ENCODE assay signal across 10 cellular contexts in the genomic region with DNA sequence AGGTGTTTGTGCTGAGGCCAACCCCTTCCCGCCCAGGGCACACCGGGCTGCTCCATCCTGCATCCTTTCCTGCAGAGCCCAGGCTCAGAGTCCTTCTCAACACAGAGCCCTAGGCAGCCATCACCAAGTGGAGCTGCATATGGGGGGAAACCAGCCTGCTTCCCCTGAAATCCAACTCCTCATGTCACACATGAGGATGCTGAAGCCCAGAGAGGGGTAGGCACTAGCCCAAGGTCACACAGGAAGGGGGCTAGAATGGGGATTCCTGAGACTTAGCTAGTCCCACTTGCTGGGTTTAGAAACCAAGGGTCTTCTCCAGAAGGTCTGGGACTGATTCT. TPM values are rescaled to one million over a fixed set of nuclear protein-coding genes. Genes with fewer than 3 reads are reported as not detected.
A peak's percentile ranks its signal among the peaks of the same experiment; 100 is the strongest.
DNase-seq lines count a peak whose midpoint lies in the region; ATAC-seq, FAIRE-seq and TF ChIP-seq lines count a peak whose summit lies in the region.
"Had no signal": no experiment of that assay in that cellular context is flagged by ENCODE, and none has a peak within 500 bp of the region (broad histone marks: within the 10 kb centered on the region; RNA-seq: fewer than 3 reads in every experiment).

No MANE protein-coding gene starts in this region.

- no peak for FAIRE-seq in A549 (lab: Jason Lieb, UNC)
- FAIRE-seq in astrocyte (lab: Jason Lieb, UNC), result no peak

- H3K4me1 ChIP-seq in A549, result peaks cover 14% of the 10 kb centered on the region
- peaks cover 12% of the 10 kb centered on the region for H3K4me1 ChIP-seq in astrocyte (ENCODE audit: insufficient read depth, low read length)
- H3K4me1 ChIP-seq in muscle layer of colon (ENCODE audit: insufficient read depth, low read length), result peaks cover 9% of the 10 kb centered on the region

- TF ChIP-seq CTCF in A549 (IDR thresholded peaks at IDR 0.05) (no peak), astrocyte (IDR thresholded peaks at IDR 0.05; ENCODE audit: insufficient read depth, low read depth, low read length) (no peak)

- H3K9me3 Mint-ChIP-seq in astrocyte (ENCODE audit: unreplicated experiment), result no peaks in the 10 kb centered on the region

- H3K4me3 ChIP-seq in A549, result no peak overlapping the region
- peak overlapping the region; percentile 13 for H3K4me3 ChIP-seq in astrocyte (ENCODE audit: insufficient read depth, low read depth, low read length)
- H3K4me3 ChIP-seq in muscle layer of colon (ENCODE audit: low read depth in 1 of 2, low read length in 2 of 2), result no peak overlapping the region

- H3K9me3 ChIP-seq in A549, result no peaks in the 10 kb centered on the region
- H3K9me3 ChIP-seq in astrocyte (ENCODE audit: insufficient read depth, low read depth, low read length), result no peaks in the 10 kb centered on the region
- H3K9me3 ChIP-seq in muscle layer of colon (ENCODE audit: low read length), result no peaks in the 10 kb centered on the region

- TF ChIP-seq POLR2A in A549 (IDR thresholded peaks at IDR 0.05; ENCODE audit: low read length), result no peak

- H3K27me3 Mint-ChIP-seq in astrocyte (ENCODE audit: low read depth, unreplicated experiment), result peaks cover 41% of the 10 kb centered on the region

- H3K4me2 ChIP-seq in A549 (peak overlapping the region; percentile 61; the same call in 2 of the 3 replicates), astrocyte (ENCODE audit: low read length) (peak overlapping the region; percentile 64)

- CTCF ChIA-PET in A549 (lab: Yijun Ruan, JAX), result interaction anchor here (1.6 to 2.5 kb wide), 2 partner anchors 11 to 37 kb away, joined by 4 to 13 read pairs; no protein-coding TSS in a partner anchor

- H3K4me3 Mint-ChIP-seq in astrocyte (ENCODE audit: unreplicated experiment), result no peak overlapping the region
- H3K4me3 Mint-ChIP-seq: brain had no signal

- peaks cover 5% of the 10 kb centered on the region for H4K20me1 ChIP-seq in astrocyte (ENCODE audit: insufficient read depth, low read length)

- H3K27ac ChIP-seq in A549 (peak overlapping the region; percentile 46 to 76; a peak in 5 of 6 replicates), astrocyte (ENCODE audit: low read depth, low read length) (no peak overlapping the region), muscle layer of colon (ENCODE audit: low read depth, low read length) (peak overlapping the region; percentile 3)

- H3K36me3 ChIP-seq in astrocyte (ENCODE audit: insufficient read depth, low read length) (no peaks in the 10 kb centered on the region), muscle layer of colon (ENCODE audit: insufficient read depth, low read length) (no peaks in the 10 kb centered on the region)

- no peak overlapping the region for H3K27ac Mint-ChIP-seq in astrocyte (ENCODE audit: unreplicated experiment)

- no peak; a peak in 1 of 6 replicates for ATAC-seq in A549
- ATAC-seq in HG02938 (IDR thresholded peaks at IDR 0.05; ENCODE audit: unreplicated experiment), result peak; percentile 3
- ATAC-seq in HG02588 (IDR thresholded peaks at IDR 0.05; ENCODE audit: unreplicated experiment), result no peak
- ATAC-seq in HG02571 (IDR thresholded peaks at IDR 0.05; ENCODE audit: unreplicated experiment), result no peak
- ATAC-seq in HG02759 (IDR thresholded peaks at IDR 0.05; ENCODE audit: unreplicated experiment), result no peak

- no peak for TF ChIP-seq EP300 in A549 (IDR thresholded peaks at IDR 0.05)

- H3K9ac ChIP-seq in astrocyte (ENCODE audit: low read length) (no peak overlapping the region), muscle layer of colon (ENCODE audit: low read length) (no peak overlapping the region)

- POLR2A ChIA-PET in A549 (lab: Yijun Ruan, JAX), result no interaction called here

- no peaks in the 10 kb centered on the region for H3K36me3 Mint-ChIP-seq in astrocyte (ENCODE audit: low read depth, unreplicated experiment)
- H3K36me3 Mint-ChIP-seq: brain had no signal

- H3K27me3 ChIP-seq in astrocyte (ENCODE audit: insufficient read depth, low read length) (peaks cover 12% of the 10 kb centered on the region), muscle layer of colon (ENCODE audit: control insufficient read depth in 1 of 2, insufficient read depth in 2 of 2, low read length in 2 of 2) (no peaks in the 10 kb centered on the region)

- TF ChIP-seq RAD21 in A549 (conservative IDR thresholded peaks at IDR 0.05 in 1 of 2, IDR thresholded peaks at IDR 0.05 in 1 of 2), result no peak

- no CpG with 5 or more reads among the region's 2 CpGs for WGBS in A549 (ENCODE audit: missing lambda C conversion rate)

- no peaks in the 10 kb centered on the region for H3K79me2 ChIP-seq in astrocyte (ENCODE audit: insufficient read depth, low read length)

- DNase-seq in A549 (ENCODE audit: low read depth in 1 of 2, low spot score in 1 of 2) (no peak), astrocyte (ENCODE audit: low read depth) (no peak), SW480 (ENCODE audit: low spot score) (no peak)
- DNase-seq: NCI-H1694 treated with DMSO at 0.1 percent for 48 hours had no signal

- H3K4me1 Mint-ChIP-seq in astrocyte (ENCODE audit: low read depth, unreplicated experiment), result peaks cover 10% of the 10 kb centered on the region

- H2AFZ ChIP-seq in astrocyte (ENCODE audit: low read depth, low read length), result no peak overlapping the region

TF ChIP-seq in A549, 52 proteins besides CTCF, POLR2A, EP300 and RAD21:
- TF ChIP-seq ZFP36 (IDR thresholded peaks at IDR 0.05; ENCODE audit: borderline replicate concordance, partially characterized antibody) (peak; percentile 34), ZNF302 (CRISPR knock-in tag; IDR thresholded peaks at IDR 0.05) (no peak)

RNA-seq across cellular contexts. Expression of gene TNFRSF1B, which starts 5.5 kb away (rescaled TPM):
- polyA plus RNA-seq in A549 (2011; rRNA removed), result 0.06 and 0.09 TPM in 2 replicates
- polyA plus RNA-seq in A549 (2012; cell fraction: cytosol; rRNA removed), result 0.05 and 0.12 TPM in 2 replicates
- 0.10 and 0.11 TPM in 2 replicates for polyA plus RNA-seq in A549 (2012; cell fraction: nucleus; rRNA removed)
- 0.05 to 0.22 TPM (median 0.07 TPM) in 3 replicates for polyA plus RNA-seq in A549 (2017; fragmentation: RNase III; extraction: RNeasy Plus Mini Kit Qiagen cat#74134 plus additional on column Dnase treatment)
- polyA minus RNA-seq in A549 (2011; rRNA and poly(A)+ RNA removed), result 0.05 and 0.08 TPM in 2 replicates
- total RNA-seq in astrocyte, result 0.09 TPM in 1 of 2 replicates, not detected in the other
